ENCODE assay signal across 31 cellular contexts in genomic region chr5:161641444-161641843, GRCh38.
"Had no signal": no experiment of that assay in that cellular context is flagged by ENCODE, and none has a peak within 500 bp of the region (broad histone marks: within the 10 kb centered on the region; RNA-seq: fewer than 3 reads in every experiment).

No MANE protein-coding gene starts in this region.

- H3K36me3 ChIP-seq: adrenal gland, ascending aorta, brain microvascular endothelial cell, breast epithelium, cardiac muscle cell had no signal

- H3K27me3 ChIP-seq: adrenal gland, ascending aorta, body of pancreas, brain microvascular endothelial cell, breast epithelium, cardiac muscle cell had no signal

- H3K27ac ChIP-seq: adrenal gland, ascending aorta, body of pancreas, brain microvascular endothelial cell, breast epithelium, cardiac muscle cell had no signal

- DNase-seq: activated effector memory CD4-positive, alpha-beta T cell treated with anti-CD3 and anti-CD28 coated beads, Interleukin-2, amount 50 U/mL, for 16 hours; activated effector memory CD4-positive, alpha-beta T cell treated with Interleukin-2 at 50 U/mL for 16 hours; activated gamma-delta T cell; activated gamma-delta T cell treated with Interleukin-2 at 50 U/mL for 16 hours; activated naive CD4-positive, alpha-beta T cell; activated naive CD4-positive, alpha-beta T cell treated with anti-CD3 and anti-CD28 coated beads for 36 hours; activated naive CD4-positive, alpha-beta T cell treated with anti-CD3 and anti-CD28 coated beads, Interleukin-2, amount 10 ng/mL, durations not matched to agents 7 days and 5 days; activated naive CD4-positive, alpha-beta T cell treated with anti-CD3 and anti-CD28 coated beads, Interleukin-2, amount 50 U/mL, for 16 hours; activated naive CD4-positive, alpha-beta T cell treated with Interleukin-2 at 50 U/mL for 16 hours; activated naive CD8-positive, alpha-beta T cell treated with anti-CD3 and anti-CD28 coated beads for 36 hours; activated naive CD8-positive, alpha-beta T cell treated with anti-CD3 and anti-CD28 coated beads, Interleukin-2, amount 10 ng/mL, durations not matched to agents 7 days and 5 days; activated naive CD8-positive, alpha-beta T cell treated with anti-CD3 and anti-CD28 coated beads, Interleukin-2, amount 50 U/mL, for 24 hours; activated T-cell treated with anti-CD3 and anti-CD28 coated beads, Interleukin-2, amount 50 U/mL, for 24 hours; activated T-cell treated with anti-CD3 and anti-CD28 coated beads, Interleukin-2, amount 50 U/mL, for 4 hours; activated T-cell treated with anti-CD3 and anti-CD28 coated beads, Interleukin-2, amount 50 U/mL, for 48 hours; activated T-cell treated with anti-CD3 and anti-CD28 coated beads, Interleukin-2, amount 50 U/mL, for 72 hours; adrenal gland; amniotic stem cell; amygdala; anterior cingulate cortex; aorta; body of pancreas; brain microvascular endothelial cell; caudate nucleus; central memory CD4-positive, alpha-beta T cell; cerebellar nuclear complex had no signal

- H3K4me1 ChIP-seq: adrenal gland, ascending aorta, body of pancreas, breast epithelium had no signal

- H3K9me3 ChIP-seq: adrenal gland, ascending aorta, body of pancreas, breast epithelium had no signal

- ATAC-seq: activated naive CD4-positive, alpha-beta T cell treated with anti-CD3 and anti-CD28 coated beads, Interleukin-2, amount 50 U/mL, for 72 hours; activated naive CD8-positive, alpha-beta T cell treated with anti-CD3 and anti-CD28 coated beads, Interleukin-2, amount 50 U/mL, for 24 hours; activated T-cell treated with anti-CD3 and anti-CD28 coated beads, Interleukin-2, amount 50 U/mL, for 4 hours; activated T-cell treated with anti-CD3 and anti-CD28 coated beads, Interleukin-2, amount 50 U/mL, for 72 hours; activated T-helper 17 cell treated with anti-CD3 and anti-CD28 coated beads, Interleukin-2, amount 50 U/mL, for 72 hours; body of pancreas had no signal

- H3K4me3 ChIP-seq: adrenal gland, ascending aorta, body of pancreas, breast epithelium, cardiac muscle cell had no signal
